Comparison of ENCODE assay signal across 8 cellular contexts in the genomic region with DNA sequence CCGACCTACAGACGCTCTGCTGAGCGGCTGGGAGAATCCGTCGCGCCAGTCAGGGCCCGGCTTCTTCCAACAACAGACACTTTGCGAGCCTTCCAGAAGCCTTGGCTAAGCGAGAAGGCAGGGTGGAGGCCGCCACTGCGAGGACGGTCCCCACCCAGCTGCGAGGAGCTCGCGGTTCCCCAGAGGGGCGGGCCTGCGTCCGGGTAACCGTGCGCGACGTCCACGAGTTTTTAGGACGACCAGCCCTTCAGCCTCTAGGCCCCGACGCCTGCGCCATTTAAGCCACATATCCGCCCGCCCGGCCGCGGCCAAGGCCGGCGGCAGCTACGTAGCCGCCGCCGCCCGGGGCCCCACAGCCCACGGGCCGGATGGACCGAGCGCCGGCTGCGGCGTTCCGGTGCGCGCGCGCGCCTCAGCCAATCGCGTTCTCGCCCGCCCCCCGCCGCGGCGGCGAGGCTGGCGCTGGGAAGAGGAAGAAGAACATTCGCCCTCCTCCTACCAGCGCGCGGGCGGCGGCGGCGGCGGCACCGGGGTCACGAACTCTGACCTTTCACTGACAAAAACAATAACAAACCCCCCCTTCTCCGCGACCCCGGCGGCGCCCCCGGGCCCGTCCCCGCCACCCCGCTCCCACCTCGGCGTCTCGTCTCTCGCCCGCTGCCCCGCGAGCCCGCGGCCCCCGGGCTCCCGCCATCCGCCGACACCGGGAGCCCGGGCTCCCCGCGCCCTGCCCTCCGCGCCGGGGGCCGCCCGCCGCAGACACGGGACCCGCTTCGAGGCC. TPM values are rescaled to one million over a fixed set of nuclear protein-coding genes. Genes with fewer than 3 reads are reported as not detected.
A peak's percentile ranks its signal among the peaks of the same experiment; 100 is the strongest.
DNase-seq lines count a peak whose midpoint lies in the region; ATAC-seq, FAIRE-seq and TF ChIP-seq lines count a peak whose summit lies in the region.

TSS of gene NR2C2 (plus strand) at position 479 of the 781 bp plus-strand sequence. CDS start 56,332 bp downstream, outside the sequence.

- peaks cover 8% of the 10 kb centered on the region for H3K4me1 Mint-ChIP-seq in astrocyte (ENCODE audit: low read depth, unreplicated experiment)

- peak; percentile 82 for DNase-seq in NCI-H2029 (lab: John Stamatoyannopoulos, UW)
- peak; percentile 86 for DNase-seq in T-helper 9 cell
- DNase-seq in astrocyte (ENCODE audit: low read depth) = peak; percentile 38
- DNase-seq in hepatocyte (ENCODE audit: low spot score) = peak; percentile 93
- DNase-seq in retinal pigment epithelial cell (ENCODE audit: low read depth) = peak; percentile 31
- no peak for DNase-seq in cortex of kidney (lab: John Stamatoyannopoulos, UW)

- H3K4me3 ChIP-seq in astrocyte (ENCODE audit: insufficient read depth, low read depth, low read length) = peak within 1 kb of the TSS; percentile 90
- H3K4me3 ChIP-seq in hepatocyte = peak within 1 kb of the TSS; percentile 45
- peak within 1 kb of the TSS; percentile 83 for H3K4me3 ChIP-seq in retinal pigment epithelial cell (ENCODE audit: low read length)

- peak within 1 kb of the TSS; percentile 98 for H3K9ac ChIP-seq in astrocyte (ENCODE audit: low read length)

- no peaks in the 10 kb centered on the region for H3K27me3 Mint-ChIP-seq in astrocyte (ENCODE audit: low read depth, unreplicated experiment)

- H3K4me2 ChIP-seq in astrocyte (ENCODE audit: low read length) (peak within 1 kb of the TSS; percentile 94), hepatocyte (peak within 1 kb of the TSS; percentile 89)

- peaks cover 83% of the 10 kb centered on the region for H3K79me2 ChIP-seq in astrocyte (ENCODE audit: insufficient read depth, low read length)
- peaks cover 82% of the 10 kb centered on the region for H3K79me2 ChIP-seq in hepatocyte

- H4K20me1 ChIP-seq in astrocyte (ENCODE audit: insufficient read depth, low read length) (peaks cover 41% of the 10 kb centered on the region), hepatocyte (ENCODE audit: insufficient read depth, poor library complexity, severe bottlenecking) (peaks cover 9% of the 10 kb centered on the region)

- H3K4me3 Mint-ChIP-seq in astrocyte (ENCODE audit: unreplicated experiment) = peak within 1 kb of the TSS; percentile 95

- H2AFZ ChIP-seq in astrocyte (ENCODE audit: low read depth, low read length) (peak within 1 kb of the TSS; percentile 94), hepatocyte (peak within 1 kb of the TSS; percentile 76)

- no peak for FAIRE-seq in astrocyte (lab: Jason Lieb, UNC)

- H3K4me1 ChIP-seq in astrocyte (ENCODE audit: insufficient read depth, low read length) = peaks cover 14% of the 10 kb centered on the region
- peaks cover 23% of the 10 kb centered on the region for H3K4me1 ChIP-seq in hepatocyte (ENCODE audit: insufficient read depth)

- H3K9me3 ChIP-seq in astrocyte (ENCODE audit: insufficient read depth, low read depth, low read length) (no peaks in the 10 kb centered on the region), hepatocyte (ENCODE audit: low read depth) (no peaks in the 10 kb centered on the region)

- TF ChIP-seq CTCF in astrocyte (IDR thresholded peaks at IDR 0.05; ENCODE audit: insufficient read depth, low read depth, low read length) (no peak), hepatocyte (IDR thresholded peaks at IDR 0.05; ENCODE audit: poor library complexity) (no peak), retinal pigment epithelial cell (conservative IDR thresholded peaks at IDR 0.05; ENCODE audit: low read depth, low read length) (no peak)

- no peaks in the 10 kb centered on the region for H3K27me3 ChIP-seq in astrocyte (ENCODE audit: insufficient read depth, low read length)
- H3K27me3 ChIP-seq in hepatocyte = no peaks in the 10 kb centered on the region

- H3K36me3 ChIP-seq in astrocyte (ENCODE audit: insufficient read depth, low read length) (peaks cover 13% of the 10 kb centered on the region), hepatocyte (replicated peaks; ENCODE audit: insufficient read depth, low read depth) (no peaks in the 10 kb centered on the region)

- H3K9me2 ChIP-seq in hepatocyte (replicated peaks; ENCODE audit: insufficient read depth) = no peaks in the 10 kb centered on the region

- peak; percentile 62 for ATAC-seq in GM18498 (IDR thresholded peaks at IDR 0.05; ENCODE audit: unreplicated experiment)
- ATAC-seq in HG02852 (IDR thresholded peaks at IDR 0.05; ENCODE audit: unreplicated experiment) = peak; percentile 58

- H3K9me3 Mint-ChIP-seq in astrocyte (ENCODE audit: unreplicated experiment) = no peaks in the 10 kb centered on the region

- peaks cover 7% of the 10 kb centered on the region for H3K36me3 Mint-ChIP-seq in astrocyte (ENCODE audit: low read depth, unreplicated experiment)

- H3K27ac Mint-ChIP-seq in astrocyte (ENCODE audit: unreplicated experiment) = peak within 1 kb of the TSS; percentile 100

- H3K27ac ChIP-seq in astrocyte (ENCODE audit: low read depth, low read length) = peak within 1 kb of the TSS; percentile 99
- peak within 1 kb of the TSS; percentile 98 for H3K27ac ChIP-seq in hepatocyte

- WGBS in hepatocyte (ENCODE audit: low lambda C conversion rate, missing lambda C conversion rate) = 2% methylated on average over 72 of the region's 108 CpGs

RNA-seq across cellular contexts. Expression of gene NR2C2, which starts in this region (rescaled TPM):
- total RNA-seq in astrocyte = 36.3 and 38.7 TPM in 2 replicates
- 29.6 and 30.7 TPM in 2 replicates for total RNA-seq in hepatocyte
- 14.7 and 20.4 TPM in 2 replicates for polyA plus RNA-seq in hepatocyte
